ENCODE assay signal across 19 cellular contexts in genomic region chr1:96306809-96307208, GRCh38.
A peak's percentile ranks its signal among the peaks of the same experiment; 100 is the strongest.
DNase-seq lines count a peak whose midpoint lies in the region; ATAC-seq and TF ChIP-seq lines count a peak whose summit lies in the region.
"Had no signal": no experiment of that assay in that cellular context is flagged by ENCODE, and none has a peak within 500 bp of the region (broad histone marks: within the 10 kb centered on the region; RNA-seq: fewer than 3 reads in every experiment).

No MANE protein-coding gene starts in this region.

- H3K27me3 ChIP-seq in adipocyte (replicated peaks; ENCODE audit: control insufficient read depth, insufficient read depth, low read length) (no peaks in the 10 kb centered on the region), smooth muscle cell (ENCODE audit: low read depth) (peaks cover 32% of the 10 kb centered on the region)
- H3K27me3 ChIP-seq: heart left ventricle, spleen had no signal

- no peak overlapping the region for H2AFZ ChIP-seq in smooth muscle cell (ENCODE audit: low read depth)

- no peaks in the 10 kb centered on the region for H3K36me3 ChIP-seq in adipocyte (ENCODE audit: control insufficient read depth, insufficient read depth, low read length, severe bottlenecking)
- H3K36me3 ChIP-seq in smooth muscle cell (ENCODE audit: low read depth), result no peaks in the 10 kb centered on the region
- H3K36me3 ChIP-seq: heart left ventricle, spleen had no signal

- H3K27ac Mint-ChIP-seq in activated T-cell treated with anti-CD3 and anti-CD28 coated beads, Interleukin-2, amount 50 U/mL, for 24 hours, result no peak overlapping the region
- no peak overlapping the region for H3K27ac Mint-ChIP-seq in activated naive CD8-positive, alpha-beta T cell treated with anti-CD3 and anti-CD28 coated beads, Interleukin-2, amount 50 U/mL, for 24 hours
- H3K27ac Mint-ChIP-seq: activated naive CD4-positive, alpha-beta T cell treated with anti-CD3 and anti-CD28 coated beads, Interleukin-2, amount 50 U/mL, for 72 hours had no signal

- H3K4me3 ChIP-seq in adipocyte (ENCODE audit: low read length) (peak overlapping the region; percentile 6), foreskin fibroblast (ENCODE audit: low read depth in 1 of 2, low read length in 2 of 2) (no peak overlapping the region), smooth muscle cell (no peak overlapping the region)
- H3K4me3 ChIP-seq: heart left ventricle, spleen had no signal

- peak overlapping the region; percentile 1 for H3K4me2 ChIP-seq in smooth muscle cell

- TF ChIP-seq CTCF in foreskin fibroblast (IDR thresholded peaks at IDR 0.05; ENCODE audit: low read depth, low read length) (no peak), smooth muscle cell (IDR thresholded peaks at IDR 0.05; ENCODE audit: borderline replicate concordance, insufficient read depth, poor library complexity, severe bottlenecking) (no peak)

- no peak for ATAC-seq in activated naive CD8-positive, alpha-beta T cell treated with anti-CD3 and anti-CD28 coated beads, Interleukin-2, amount 50 U/mL, for 24 hours
- ATAC-seq in GM21825 (IDR thresholded peaks at IDR 0.05; ENCODE audit: unreplicated experiment), result no peak
- ATAC-seq: activated naive CD4-positive, alpha-beta T cell treated with anti-CD3 and anti-CD28 coated beads, Interleukin-2, amount 50 U/mL, for 72 hours; heart left ventricle; stimulated activated naive CD8-positive, alpha-beta T cell treated with anti-CD3 and anti-CD28 coated beads, Interleukin-15, Interleukin-2, amounts not matched to agents 100 U/mL and 50 U/mL, for 24 hours had no signal

- no peaks in the 10 kb centered on the region for H3K36me3 Mint-ChIP-seq in activated T-cell treated with anti-CD3 and anti-CD28 coated beads, Interleukin-2, amount 50 U/mL, for 24 hours (ENCODE audit: low read depth)
- H3K36me3 Mint-ChIP-seq in activated naive CD8-positive, alpha-beta T cell treated with anti-CD3 and anti-CD28 coated beads, Interleukin-2, amount 50 U/mL, for 24 hours (ENCODE audit: low read depth), result no peaks in the 10 kb centered on the region
- H3K36me3 Mint-ChIP-seq: activated naive CD4-positive, alpha-beta T cell treated with anti-CD3 and anti-CD28 coated beads, Interleukin-2, amount 50 U/mL, for 72 hours had no signal

- 93% methylated on average over 4 of the region's 4 CpGs for WGBS in smooth muscle cell (ENCODE audit: low lambda C conversion rate)

- no peak overlapping the region for H3K27ac ChIP-seq in smooth muscle cell (ENCODE audit: low read depth)
- H3K27ac ChIP-seq: C4-2B, heart left ventricle, spleen had no signal

- peaks cover 2% of the 10 kb centered on the region for H3K9me3 Mint-ChIP-seq in activated T-cell treated with anti-CD3 and anti-CD28 coated beads, Interleukin-2, amount 50 U/mL, for 24 hours
- peaks cover 13% of the 10 kb centered on the region for H3K9me3 Mint-ChIP-seq in activated naive CD8-positive, alpha-beta T cell treated with anti-CD3 and anti-CD28 coated beads, Interleukin-2, amount 50 U/mL, for 24 hours

- H3K4me3 Mint-ChIP-seq in activated T-cell treated with anti-CD3 and anti-CD28 coated beads, Interleukin-2, amount 50 U/mL, for 24 hours, result no peak overlapping the region
- H3K4me3 Mint-ChIP-seq in activated naive CD8-positive, alpha-beta T cell treated with anti-CD3 and anti-CD28 coated beads, Interleukin-2, amount 50 U/mL, for 24 hours, result no peak overlapping the region

- peaks cover 45% of the 10 kb centered on the region for H3K4me1 ChIP-seq in adipocyte (ENCODE audit: control insufficient read depth, insufficient read depth, low read length)
- H3K4me1 ChIP-seq in smooth muscle cell (ENCODE audit: low read depth), result no peaks in the 10 kb centered on the region
- H3K4me1 ChIP-seq: heart left ventricle, spleen had no signal

- H3K79me2 ChIP-seq in smooth muscle cell (ENCODE audit: low read depth), result no peaks in the 10 kb centered on the region

- no peaks in the 10 kb centered on the region for H3K27me3 Mint-ChIP-seq in activated T-cell treated with anti-CD3 and anti-CD28 coated beads, Interleukin-2, amount 50 U/mL, for 24 hours
- no peaks in the 10 kb centered on the region for H3K27me3 Mint-ChIP-seq in activated naive CD8-positive, alpha-beta T cell treated with anti-CD3 and anti-CD28 coated beads, Interleukin-2, amount 50 U/mL, for 24 hours

- H3K9ac ChIP-seq in adipocyte (ENCODE audit: low read length), result peak overlapping the region; percentile 76
- no peak overlapping the region for H3K9ac ChIP-seq in smooth muscle cell (ENCODE audit: low read depth)

- H3F3A ChIP-seq in smooth muscle cell (ENCODE audit: low read depth), result no peaks in the 10 kb centered on the region

- H4K20me1 ChIP-seq in smooth muscle cell (ENCODE audit: low read depth), result no peaks in the 10 kb centered on the region

- DNase-seq in GM04503 (ENCODE audit: low read depth), result peak; percentile 67
- DNase-seq in adipocyte (ENCODE audit: low read depth), result peak; percentile 61
- DNase-seq in foreskin fibroblast, result peak; percentile 48 to 75
- no peak for DNase-seq in smooth muscle cell (lab: John Stamatoyannopoulos, UW; ENCODE audit: unreplicated experiment)
- DNase-seq in activated T-cell treated with anti-CD3 and anti-CD28 coated beads, Interleukin-2, amount 50 U/mL, for 24 hours, result no peak
- DNase-seq in activated naive CD8-positive, alpha-beta T cell treated with anti-CD3 and anti-CD28 coated beads, Interleukin-2, amount 50 U/mL, for 24 hours, result no peak
- DNase-seq: activated CD4-positive, alpha-beta T cell treated with anti-CD3 and anti-CD28 coated beads for 4 hours; activated T-cell treated with anti-CD3 and anti-CD28 coated beads for 4 hours; caudate nucleus; effector memory CD4-positive, alpha-beta T cell; heart left ventricle; Kasumi-1; NCI-H1436 treated with DMSO at 0.1 percent for 48 hours; NCI-H446 treated with DMSO at 0.1 percent for 48 hours; spleen; stimulated activated naive CD8-positive, alpha-beta T cell treated with anti-CD3 and anti-CD28 coated beads, Interleukin-15, Interleukin-2, amounts not matched to agents 100 U/mL and 50 U/mL, for 24 hours had no signal

- H3K9me3 ChIP-seq in adipocyte (ENCODE audit: control insufficient read depth, low read length), result no peaks in the 10 kb centered on the region
- H3K9me3 ChIP-seq in smooth muscle cell (replicated peaks; ENCODE audit: low read depth), result no peaks in the 10 kb centered on the region
- H3K9me3 ChIP-seq: heart left ventricle, spleen had no signal

- no peaks in the 10 kb centered on the region for H3K4me1 Mint-ChIP-seq in activated T-cell treated with anti-CD3 and anti-CD28 coated beads, Interleukin-2, amount 50 U/mL, for 24 hours (ENCODE audit: low read depth)
- no peaks in the 10 kb centered on the region for H3K4me1 Mint-ChIP-seq in activated naive CD8-positive, alpha-beta T cell treated with anti-CD3 and anti-CD28 coated beads, Interleukin-2, amount 50 U/mL, for 24 hours

Comparison
In these comparisons a context has a peak if more than half of its experiments do, and no peak if none do; other contexts are left out.
1. DNase-seq: peak in GM04503 (single experiment), adipocyte (single experiment) and foreskin fibroblast (2 of 2); none in smooth muscle cell (single experiment), activated T-cell treated with anti-CD3 and anti-CD28 coated beads, Interleukin-2, amount 50 U/mL, for 24 hours (single experiment) and activated naive CD8-positive, alpha-beta T cell treated with anti-CD3 and anti-CD28 coated beads, Interleukin-2, amount 50 U/mL, for 24 hours (single experiment).